In the genomic region with DNA sequence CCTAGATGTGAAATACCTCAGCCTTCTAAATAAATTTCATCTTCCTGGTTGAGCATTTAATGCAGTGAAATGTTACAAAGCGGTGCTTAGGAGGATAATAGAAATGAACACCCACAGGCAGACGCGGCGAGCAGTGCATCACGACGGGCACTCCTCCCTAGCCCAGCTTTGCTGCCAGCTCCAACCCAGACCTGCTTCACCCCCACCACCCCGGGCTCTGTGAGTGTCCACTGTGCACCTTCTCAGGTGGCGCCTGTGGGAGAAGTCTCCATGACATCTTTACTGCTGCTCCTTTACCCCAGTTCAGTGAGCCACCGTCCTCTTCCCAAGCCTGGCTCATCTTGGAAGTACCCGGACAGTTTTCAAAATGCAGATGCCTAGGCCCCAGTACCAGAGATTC, we compare ENCODE assay signal across 4 cellular contexts. TPM values are rescaled to one million over a fixed set of nuclear protein-coding genes. Genes with fewer than 3 reads are reported as not detected.
"Had no signal": no experiment of that assay in that cellular context is flagged by ENCODE, and none has a peak within 500 bp of the region (broad histone marks: within the 10 kb centered on the region; RNA-seq: fewer than 3 reads in every experiment).

No MANE protein-coding gene starts in this region.

- H3K4me3 ChIP-seq: GM12878 had no signal

- DNase-seq: GDM1, GF-D8 had no signal

- ATAC-seq: GM12878 had no signal

RNA-seq across cellular contexts. Expression of gene CHST15, which starts 5.2 kb away (rescaled TPM):
- total RNA-seq: G401 had no signal
